In the genomic region with DNA sequence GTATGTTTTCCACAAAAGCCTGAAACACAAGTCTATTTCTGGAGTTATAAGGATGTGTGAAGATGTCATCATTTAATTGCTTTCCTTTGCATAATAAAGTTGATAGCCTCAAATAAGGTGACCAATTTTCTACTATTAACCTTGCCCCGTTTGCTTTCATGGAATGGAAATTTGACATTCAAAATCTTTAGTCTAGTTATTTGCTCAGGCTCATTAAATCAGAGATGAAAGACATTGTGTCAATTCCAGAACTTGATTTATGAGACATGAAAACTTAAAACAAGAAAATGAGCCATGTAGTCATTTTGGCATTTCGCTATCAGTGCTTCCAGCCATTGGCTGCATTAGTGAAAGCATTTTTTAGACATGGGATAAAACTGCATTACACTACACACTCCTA, we compare ENCODE assay signal across 24 cellular contexts.
"Had no signal": no experiment of that assay in that cellular context is flagged by ENCODE, and none has a peak within 500 bp of the region (broad histone marks: within the 10 kb centered on the region; RNA-seq: fewer than 3 reads in every experiment).

No MANE protein-coding gene starts in this region.

- ATAC-seq: HepG2, Panc1, T-cell had no signal

- H3K9me3 ChIP-seq: SK-N-SH had no signal

- H3K9ac ChIP-seq: KMS-11, SK-N-SH had no signal

- H3K27ac Mint-ChIP-seq: T-cell; T-helper 1 cell treated with Interleukin-12 subunit alpha and Interleukin-12 subunit beta and Interleukin-4 antibody, amounts not matched to agents 30 μg/mL and 1 μg/mL, for 36 hours had no signal

- FAIRE-seq: HepG2 had no signal

- H3K4me3 Mint-ChIP-seq: T-cell; T-helper 1 cell treated with Interleukin-12 subunit alpha and Interleukin-12 subunit beta and Interleukin-4 antibody, amounts not matched to agents 30 μg/mL and 1 μg/mL, for 36 hours had no signal

- H3K9me3 Mint-ChIP-seq: T-cell; T-helper 1 cell treated with Interleukin-12 subunit alpha and Interleukin-12 subunit beta and Interleukin-4 antibody, amounts not matched to agents 30 μg/mL and 1 μg/mL, for 36 hours had no signal

- DNase-seq: IMR-90, Kasumi-1, MM.1S, NCI-H1092 treated with DMSO at 0.1 percent for 48 hours, NCI-H1436, NCI-H1694 treated with DMSO at 0.1 percent for 48 hours, NCI-H1930, NCI-H2081, NCI-H2107, NCI-H2171, NCI-H226, NCI-H446, NCI-H510A, NCI-H524 treated with DMSO at 0.1 percent for 48 hours, NCI-H774, SHP77, SK-N-SH, SW 1271, T-cell had no signal

- H3K27ac ChIP-seq: KMS-11, RWPE1 had no signal

- H3K4me1 Mint-ChIP-seq: T-cell had no signal

- H3K36me3 Mint-ChIP-seq: T-cell had no signal

- H3K27me3 Mint-ChIP-seq: T-cell had no signal

- H3K4me2 ChIP-seq: KMS-11, SK-N-SH had no signal
